In genomic region chr18:8776013-8776515, GRCh38 we compare ENCODE assay signal across 30 cellular contexts.
DNase-seq lines count a peak whose midpoint lies in the region; ATAC-seq and TF ChIP-seq lines count a peak whose summit lies in the region.
"Had no signal": no experiment of that assay in that cellular context is flagged by ENCODE, and none has a peak within 500 bp of the region (broad histone marks: within the 10 kb centered on the region; RNA-seq: fewer than 3 reads in every experiment).

No MANE protein-coding gene starts in this region.

- peaks cover 0 to 4% (median 0%) of the 10 kb centered on the region in 11 experiments; a peak in 1 of 22 replicates for H4K20me1 ChIP-seq in BLaER1 treated with 17β-estradiol and CSF1 and Interleukin-3, amounts not matched to agents 10 nM and 100 nM

- H2BK15ac ChIP-seq in neuronal stem cell (ENCODE audit: low read length), result no peak overlapping the region

- H3K4me1 ChIP-seq in BLaER1 treated with 17β-estradiol and CSF1 and Interleukin-3, amounts not matched to agents 10 nM and 100 nM, result peaks cover 20 to 94% (median 81%) of the 10 kb centered on the region in 10 experiments; a peak in 19 of 20 replicates
- H3K4me1 ChIP-seq in gastroesophageal sphincter, result peaks cover 0 to 86% (median 0%) of the 10 kb centered on the region in 3 donors
- H3K4me1 ChIP-seq in neuronal stem cell (ENCODE audit: control insufficient read depth in 2 of 2, insufficient read depth in 1 of 2, low read depth in 1 of 2, low read length in 2 of 2), result peaks cover 6 to 27% of the 10 kb centered on the region in 2 donors
- H3K4me1 ChIP-seq in esophagus squamous epithelium, result peaks cover 0 to 45% (median 5%) of the 10 kb centered on the region in 3 donors
- H3K4me1 ChIP-seq: pancreas, right atrium auricular region had no signal

- CTCF ChIA-PET in activated CD4-positive, alpha-beta T cell treated with anti-CD3 and anti-CD28 coated beads, Interleukin-2, amount 10 ng/mL, durations not matched to agents 7 days and 5 days (lab: Charles Lee), result interaction anchor here (1.1 kb wide), 1 partner anchor 175 kb away, joined by 3 read pairs; no protein-coding TSS in a partner anchor

- no peak overlapping the region for H2BK5ac ChIP-seq in neuronal stem cell (ENCODE audit: low read length)

- H3K27ac ChIP-seq in BLaER1 treated with 17β-estradiol and CSF1 and Interleukin-3, amounts not matched to agents 10 nM and 100 nM, result peak overlapping the region in 8 of 11 experiments; percentile 1 to 58 (median 38); a peak in 12 of 22 replicates
- H3K27ac ChIP-seq in gastroesophageal sphincter, result peak overlapping the region in 3 of 4 donors; percentile 79 to 87 (median 83)
- H3K27ac ChIP-seq in neuronal stem cell (replicated peaks; ENCODE audit: low read length), result no peak overlapping the region
- H3K27ac ChIP-seq in esophagus squamous epithelium, result peak overlapping the region in 2 of 4 donors; percentile 31 to 54
- H3K27ac ChIP-seq: pancreas, right atrium auricular region, SJCRH30, thoracic aorta had no signal

- in situ Hi-C loops in G401 (cut with HindIII; ENCODE audit: low sequenced_read_pairs), result no loop called here

- no peak overlapping the region for H3K4ac ChIP-seq in neuronal stem cell (ENCODE audit: low read length)

- H3K9me3 Mint-ChIP-seq in activated CD4-positive, alpha-beta T cell treated with anti-CD3 and anti-CD28 coated beads, Interleukin-2, amount 10 ng/mL, durations not matched to agents 7 days and 5 days, result no peaks in the 10 kb centered on the region
- H3K9me3 Mint-ChIP-seq: activated naive CD4-positive, alpha-beta T cell treated with anti-CD3 and anti-CD28 coated beads, Interleukin-2, amount 50 U/mL, for 72 hours; CD8-positive, alpha-beta T cell; natural killer cell treated with Interleukin-12 subunit alpha and Interleukin-12 subunit beta and Interleukin-15 and Interleukin-18, amount 100 ng/mL, for 72 hours had no signal

- POLR2A ChIA-PET in activated CD4-positive, alpha-beta T cell treated with anti-CD3 and anti-CD28 coated beads, Interleukin-2, amount 10 ng/mL, durations not matched to agents 7 days and 5 days (lab: Charles Lee), result no interaction called here

- H3K36me3 ChIP-seq in BLaER1 treated with 17β-estradiol and CSF1 and Interleukin-3, amounts not matched to agents 10 nM and 100 nM, result peaks cover 0 to 35% (median 0%) of the 10 kb centered on the region in 11 experiments; a peak in 8 of 22 replicates
- H3K36me3 ChIP-seq in gastroesophageal sphincter (no peaks in the 10 kb centered on the region), neuronal stem cell (replicated peaks in 1 of 2; ENCODE audit: control insufficient read depth in 2 of 2, insufficient read depth in 2 of 2, low read length in 2 of 2) (peaks cover 0 to 6% of the 10 kb centered on the region in 2 donors), esophagus squamous epithelium (no peaks in the 10 kb centered on the region)
- H3K36me3 ChIP-seq: pancreas, right atrium auricular region, SJCRH30, thoracic aorta had no signal

- no peaks in the 10 kb centered on the region for H3K9me3 ChIP-seq in BLaER1 treated with 17β-estradiol and CSF1 and Interleukin-3, amounts not matched to agents 10 nM and 100 nM (replicated peaks in 1 of 11)
- no peaks in the 10 kb centered on the region for H3K9me3 ChIP-seq in gastroesophageal sphincter
- H3K9me3 ChIP-seq in neuronal stem cell (replicated peaks in 1 of 2; ENCODE audit: control insufficient read depth in 2 of 2, insufficient read depth in 1 of 2, low read depth in 1 of 2, low read length in 2 of 2), result no peaks in the 10 kb centered on the region
- no peaks in the 10 kb centered on the region for H3K9me3 ChIP-seq in esophagus squamous epithelium
- H3K9me3 ChIP-seq: pancreas, right atrium auricular region, SJCRH30, thoracic aorta had no signal

- H3K23ac ChIP-seq in neuronal stem cell (ENCODE audit: low read depth, low read length, poor library complexity), result no peak overlapping the region

- H3K4me2 ChIP-seq in BLaER1 treated with 17β-estradiol and CSF1 and Interleukin-3, amounts not matched to agents 10 nM and 100 nM, result peak overlapping the region in 10 of 11 experiments; percentile 21 to 99 (median 91); a peak in 18 of 22 replicates
- H3K4me2 ChIP-seq in neuronal stem cell (ENCODE audit: insufficient read depth, low read length, poor library complexity, severe bottlenecking), result no peak overlapping the region

- no peak overlapping the region for H2BK12ac ChIP-seq in neuronal stem cell (ENCODE audit: low read length)

- DNase-seq in NCI-H69 (lab: John Stamatoyannopoulos, UW) (peak; percentile 31), neuronal stem cell (ENCODE audit: low spot score) (no peak), esophagus squamous epithelium (lab: John Stamatoyannopoulos, UW) (no peak), G401 (ENCODE audit: low spot score) (no peak)
- no peak for DNase-seq in activated CD4-positive, alpha-beta T cell treated with anti-CD3 and anti-CD28 coated beads, Interleukin-2, amount 10 ng/mL, durations not matched to agents 7 days and 5 days
- DNase-seq: activated CD4-positive, alpha-beta T cell treated with anti-CD3 and anti-CD28 coated beads for 4 hours; activated T-cell treated with anti-CD3 and anti-CD28 coated beads for 4 hours; AML-193; CD8-positive, alpha-beta T cell; DMS 273 treated with DMSO at 0.1 percent for 48 hours; head of caudate nucleus; Karpas-422; kidney glomerular epithelial cell; NCI-H1930; NCI-H526 treated with DMSO at 0.1 percent for 48 hours; pancreas; stimulated activated CD4-positive, alpha-beta T cell treated with anti-CD3 and anti-CD28 coated beads, Interleukin-2, amount 100 ng/mL, for 24 hours; stimulated activated naive CD8-positive, alpha-beta T cell treated with anti-CD3 and anti-CD28 coated beads, Interleukin-15, Interleukin-2, amounts not matched to agents 100 U/mL and 50 U/mL, for 24 hours; SW 1271; T-helper 9 cell had no signal

- no peak overlapping the region for H3K27ac Mint-ChIP-seq in activated CD4-positive, alpha-beta T cell treated with anti-CD3 and anti-CD28 coated beads, Interleukin-2, amount 10 ng/mL, durations not matched to agents 7 days and 5 days
- H3K27ac Mint-ChIP-seq: activated naive CD4-positive, alpha-beta T cell treated with anti-CD3 and anti-CD28 coated beads, Interleukin-2, amount 50 U/mL, for 72 hours; CD8-positive, alpha-beta T cell; natural killer cell treated with Interleukin-12 subunit alpha and Interleukin-12 subunit beta and Interleukin-15 and Interleukin-18, amount 100 ng/mL, for 72 hours had no signal

- TF ChIP-seq CTCF in gastroesophageal sphincter (IDR thresholded peaks at IDR 0.05) (no peak), esophagus squamous epithelium (IDR thresholded peaks at IDR 0.05) (no peak)

- H3K14ac ChIP-seq in neuronal stem cell (ENCODE audit: low read length), result no peak overlapping the region

- intact Hi-C loops in esophagus squamous epithelium (cut with DNase I), result no loop called here

- H2AK5ac ChIP-seq in neuronal stem cell (ENCODE audit: low read depth, low read length), result no peak overlapping the region

- H3K9ac ChIP-seq in BLaER1 treated with 17β-estradiol and CSF1 and Interleukin-3, amounts not matched to agents 10 nM and 100 nM, result peak overlapping the region in 7 of 11 experiments; percentile 8 to 56 (median 40); a peak in 7 of 22 replicates
- H3K9ac ChIP-seq in neuronal stem cell (ENCODE audit: low read depth, low read length, poor library complexity), result no peak overlapping the region

- TF ChIP-seq POLR2A in gastroesophageal sphincter (IDR thresholded peaks at IDR 0.05), result no peak
- no peak for TF ChIP-seq POLR2A in esophagus squamous epithelium (IDR thresholded peaks at IDR 0.05)

- peaks cover 0 to 40% (median 0%) of the 10 kb centered on the region in 11 experiments; a peak in 5 of 22 replicates for H3K27me3 ChIP-seq in BLaER1 treated with 17β-estradiol and CSF1 and Interleukin-3, amounts not matched to agents 10 nM and 100 nM
- H3K27me3 ChIP-seq in gastroesophageal sphincter (no peaks in the 10 kb centered on the region), neuronal stem cell (ENCODE audit: control insufficient read depth in 3 of 3, insufficient read depth in 3 of 3, low read depth in 1 of 3, low read length in 3 of 3) (no peaks in the 10 kb centered on the region), esophagus squamous epithelium (no peaks in the 10 kb centered on the region)
- H3K27me3 ChIP-seq: pancreas, right atrium auricular region, SJCRH30 had no signal

- no peak overlapping the region for H3K4me3 Mint-ChIP-seq in activated CD4-positive, alpha-beta T cell treated with anti-CD3 and anti-CD28 coated beads, Interleukin-2, amount 10 ng/mL, durations not matched to agents 7 days and 5 days
- H3K4me3 Mint-ChIP-seq: CD8-positive, alpha-beta T cell; natural killer cell treated with Interleukin-12 subunit alpha and Interleukin-12 subunit beta and Interleukin-15 and Interleukin-18, amount 100 ng/mL, for 72 hours had no signal

- no peak overlapping the region for H2AFZ ChIP-seq in neuronal stem cell (ENCODE audit: low read length)

- peak overlapping the region; percentile 73 for H3K18ac ChIP-seq in neuronal stem cell (ENCODE audit: low read length)

- no peaks in the 10 kb centered on the region for H3K4me1 Mint-ChIP-seq in activated CD4-positive, alpha-beta T cell treated with anti-CD3 and anti-CD28 coated beads, Interleukin-2, amount 10 ng/mL, durations not matched to agents 7 days and 5 days

- H3K27me3 Mint-ChIP-seq in activated CD4-positive, alpha-beta T cell treated with anti-CD3 and anti-CD28 coated beads, Interleukin-2, amount 10 ng/mL, durations not matched to agents 7 days and 5 days, result peaks cover 4% of the 10 kb centered on the region
- H3K27me3 Mint-ChIP-seq: natural killer cell treated with Interleukin-12 subunit alpha and Interleukin-12 subunit beta and Interleukin-15 and Interleukin-18, amount 100 ng/mL, for 72 hours had no signal

- H4K8ac ChIP-seq in neuronal stem cell (ENCODE audit: low read depth, low read length), result no peak overlapping the region

- WGBS in gastroesophageal sphincter (ENCODE audit: low coverage in 1 of 2), 2 donors, result 70 to 100% methylated on average over 1 to 6 of the region's 6 CpGs
- WGBS in neuronal stem cell (ENCODE audit: extremely low coverage in 2 of 2, insufficient read length in 2 of 2, insufficient replicate concordance in 1 of 2), 2 donors, result no CpG with 5 or more reads among the region's 6 CpGs
- WGBS in esophagus squamous epithelium, 2 donors, result 51 to 68% methylated on average over 5 to 6 of the region's 6 CpGs

- H3K79me1 ChIP-seq in neuronal stem cell (ENCODE audit: low read depth, low read length), result no peaks in the 10 kb centered on the region

- H3K36me3 Mint-ChIP-seq in activated CD4-positive, alpha-beta T cell treated with anti-CD3 and anti-CD28 coated beads, Interleukin-2, amount 10 ng/mL, durations not matched to agents 7 days and 5 days (ENCODE audit: low read depth), result no peaks in the 10 kb centered on the region
- H3K36me3 Mint-ChIP-seq: activated naive CD4-positive, alpha-beta T cell treated with anti-CD3 and anti-CD28 coated beads, Interleukin-2, amount 50 U/mL, for 72 hours; CD8-positive, alpha-beta T cell; natural killer cell treated with Interleukin-12 subunit alpha and Interleukin-12 subunit beta and Interleukin-15 and Interleukin-18, amount 100 ng/mL, for 72 hours had no signal

- no peak overlapping the region for H3K4me3 ChIP-seq in BLaER1 treated with 17β-estradiol and CSF1 and Interleukin-3, amounts not matched to agents 10 nM and 100 nM
- H3K4me3 ChIP-seq in gastroesophageal sphincter (no peak overlapping the region), neuronal stem cell (ENCODE audit: low read length in 2 of 2) (no peak overlapping the region), esophagus squamous epithelium (no peak overlapping the region)
- H3K4me3 ChIP-seq: pancreas, right atrium auricular region, SJCRH30, thoracic aorta had no signal

- no peak overlapping the region for H4K91ac ChIP-seq in neuronal stem cell (ENCODE audit: low read depth, low read length, poor library complexity)

- TF ChIP-seq EP300 in gastroesophageal sphincter (IDR thresholded peaks at IDR 0.05), result no peak

- H2BK120ac ChIP-seq in neuronal stem cell (ENCODE audit: low read depth, low read length), result no peak overlapping the region

- ATAC-seq in gastroesophageal sphincter (no peak), HG02884 (IDR thresholded peaks at IDR 0.05; ENCODE audit: unreplicated experiment) (no peak)
- ATAC-seq: activated naive CD4-positive, alpha-beta T cell treated with anti-CD3 and anti-CD28 coated beads, Interleukin-2, amount 50 U/mL, for 72 hours; CD8-positive, alpha-beta T cell; HCT116; HepG2; pancreas; stimulated activated naive CD8-positive, alpha-beta T cell treated with anti-CD3 and anti-CD28 coated beads, Interleukin-15, Interleukin-2, amounts not matched to agents 100 U/mL and 50 U/mL, for 24 hours had no signal
